1 cellular context compared by ENCODE assay signal in the genomic region with DNA sequence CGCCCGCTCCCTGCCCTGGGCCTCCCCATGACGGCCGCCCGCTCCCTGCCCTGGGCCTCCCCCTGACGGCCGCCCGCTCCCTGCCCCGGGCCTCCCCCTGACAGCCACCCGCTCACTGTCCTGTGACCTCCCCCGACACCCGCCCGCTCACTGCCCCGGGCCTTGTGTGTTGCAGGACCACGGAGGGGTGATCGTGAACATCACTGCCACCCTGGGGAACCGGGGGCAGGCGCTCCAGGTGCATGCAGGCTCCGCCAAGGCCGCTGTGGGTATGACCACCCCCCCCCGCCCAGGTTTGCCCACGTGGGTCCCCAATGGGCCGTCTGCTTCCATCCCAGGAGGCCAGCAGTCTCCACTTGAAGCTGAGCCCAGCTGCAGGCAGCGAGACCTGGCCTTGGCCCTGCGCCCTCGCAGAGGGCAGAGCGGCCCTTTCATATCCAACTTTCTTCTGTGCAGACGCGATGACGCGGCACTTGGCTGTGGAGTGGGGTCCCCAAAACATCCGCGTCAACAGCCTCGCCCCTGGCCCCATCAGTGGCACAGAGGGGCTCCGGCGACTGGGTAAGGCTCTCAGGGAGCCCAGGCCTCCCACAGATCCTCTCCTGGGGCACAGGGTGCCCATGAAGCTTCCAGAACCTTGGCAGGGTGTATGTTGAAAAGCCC.
TF ChIP-seq lines count a peak whose summit lies in the region.

No MANE protein-coding gene starts in this region.

TF ChIP-seq in WTC11, 78 proteins besides CTCF, POLR2A, EP300 and RAD21 (continued from another document):
- TF ChIP-seq GRHL2 (CRISPR knock-in tag; IDR thresholded peaks at IDR 0.05; ENCODE audit: insufficient replicate concordance, severe bottlenecking): no peak
- TF ChIP-seq, protein P1, sequence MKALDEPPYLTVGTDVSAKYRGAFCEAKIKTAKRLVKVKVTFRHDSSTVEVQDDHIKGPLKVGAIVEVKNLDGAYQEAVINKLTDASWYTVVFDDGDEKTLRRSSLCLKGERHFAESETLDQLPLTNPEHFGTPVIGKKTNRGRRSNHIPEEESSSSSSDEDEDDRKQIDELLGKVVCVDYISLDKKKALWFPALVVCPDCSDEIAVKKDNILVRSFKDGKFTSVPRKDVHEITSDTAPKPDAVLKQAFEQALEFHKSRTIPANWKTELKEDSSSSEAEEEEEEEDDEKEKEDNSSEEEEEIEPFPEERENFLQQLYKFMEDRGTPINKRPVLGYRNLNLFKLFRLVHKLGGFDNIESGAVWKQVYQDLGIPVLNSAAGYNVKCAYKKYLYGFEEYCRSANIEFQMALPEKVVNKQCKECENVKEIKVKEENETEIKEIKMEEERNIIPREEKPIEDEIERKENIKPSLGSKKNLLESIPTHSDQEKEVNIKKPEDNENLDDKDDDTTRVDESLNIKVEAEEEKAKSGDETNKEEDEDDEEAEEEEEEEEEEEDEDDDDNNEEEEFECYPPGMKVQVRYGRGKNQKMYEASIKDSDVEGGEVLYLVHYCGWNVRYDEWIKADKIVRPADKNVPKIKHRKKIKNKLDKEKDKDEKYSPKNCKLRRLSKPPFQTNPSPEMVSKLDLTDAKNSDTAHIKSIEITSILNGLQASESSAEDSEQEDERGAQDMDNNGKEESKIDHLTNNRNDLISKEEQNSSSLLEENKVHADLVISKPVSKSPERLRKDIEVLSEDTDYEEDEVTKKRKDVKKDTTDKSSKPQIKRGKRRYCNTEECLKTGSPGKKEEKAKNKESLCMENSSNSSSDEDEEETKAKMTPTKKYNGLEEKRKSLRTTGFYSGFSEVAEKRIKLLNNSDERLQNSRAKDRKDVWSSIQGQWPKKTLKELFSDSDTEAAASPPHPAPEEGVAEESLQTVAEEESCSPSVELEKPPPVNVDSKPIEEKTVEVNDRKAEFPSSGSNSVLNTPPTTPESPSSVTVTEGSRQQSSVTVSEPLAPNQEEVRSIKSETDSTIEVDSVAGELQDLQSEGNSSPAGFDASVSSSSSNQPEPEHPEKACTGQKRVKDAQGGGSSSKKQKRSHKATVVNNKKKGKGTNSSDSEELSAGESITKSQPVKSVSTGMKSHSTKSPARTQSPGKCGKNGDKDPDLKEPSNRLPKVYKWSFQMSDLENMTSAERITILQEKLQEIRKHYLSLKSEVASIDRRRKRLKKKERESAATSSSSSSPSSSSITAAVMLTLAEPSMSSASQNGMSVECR (CRISPR knock-in tag; IDR thresholded peaks at IDR 0.05; ENCODE audit: borderline replicate concordance): no peak
- TF ChIP-seq, protein P2, sequence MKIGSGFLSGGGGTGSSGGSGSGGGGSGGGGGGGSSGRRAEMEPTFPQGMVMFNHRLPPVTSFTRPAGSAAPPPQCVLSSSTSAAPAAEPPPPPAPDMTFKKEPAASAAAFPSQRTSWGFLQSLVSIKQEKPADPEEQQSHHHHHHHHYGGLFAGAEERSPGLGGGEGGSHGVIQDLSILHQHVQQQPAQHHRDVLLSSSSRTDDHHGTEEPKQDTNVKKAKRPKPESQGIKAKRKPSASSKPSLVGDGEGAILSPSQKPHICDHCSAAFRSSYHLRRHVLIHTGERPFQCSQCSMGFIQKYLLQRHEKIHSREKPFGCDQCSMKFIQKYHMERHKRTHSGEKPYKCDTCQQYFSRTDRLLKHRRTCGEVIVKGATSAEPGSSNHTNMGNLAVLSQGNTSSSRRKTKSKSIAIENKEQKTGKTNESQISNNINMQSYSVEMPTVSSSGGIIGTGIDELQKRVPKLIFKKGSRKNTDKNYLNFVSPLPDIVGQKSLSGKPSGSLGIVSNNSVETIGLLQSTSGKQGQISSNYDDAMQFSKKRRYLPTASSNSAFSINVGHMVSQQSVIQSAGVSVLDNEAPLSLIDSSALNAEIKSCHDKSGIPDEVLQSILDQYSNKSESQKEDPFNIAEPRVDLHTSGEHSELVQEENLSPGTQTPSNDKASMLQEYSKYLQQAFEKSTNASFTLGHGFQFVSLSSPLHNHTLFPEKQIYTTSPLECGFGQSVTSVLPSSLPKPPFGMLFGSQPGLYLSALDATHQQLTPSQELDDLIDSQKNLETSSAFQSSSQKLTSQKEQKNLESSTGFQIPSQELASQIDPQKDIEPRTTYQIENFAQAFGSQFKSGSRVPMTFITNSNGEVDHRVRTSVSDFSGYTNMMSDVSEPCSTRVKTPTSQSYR (CRISPR knock-in tag; IDR thresholded peaks at IDR 0.05): no peak
- TF ChIP-seq, protein P3, sequence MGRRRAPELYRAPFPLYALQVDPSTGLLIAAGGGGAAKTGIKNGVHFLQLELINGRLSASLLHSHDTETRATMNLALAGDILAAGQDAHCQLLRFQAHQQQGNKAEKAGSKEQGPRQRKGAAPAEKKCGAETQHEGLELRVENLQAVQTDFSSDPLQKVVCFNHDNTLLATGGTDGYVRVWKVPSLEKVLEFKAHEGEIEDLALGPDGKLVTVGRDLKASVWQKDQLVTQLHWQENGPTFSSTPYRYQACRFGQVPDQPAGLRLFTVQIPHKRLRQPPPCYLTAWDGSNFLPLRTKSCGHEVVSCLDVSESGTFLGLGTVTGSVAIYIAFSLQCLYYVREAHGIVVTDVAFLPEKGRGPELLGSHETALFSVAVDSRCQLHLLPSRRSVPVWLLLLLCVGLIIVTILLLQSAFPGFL (CRISPR knock-in tag; IDR thresholded peaks at IDR 0.05; ENCODE audit: borderline replicate concordance): no peak
- TF ChIP-seq TEAD4 (CRISPR knock-in tag; IDR thresholded peaks at IDR 0.05): no peak
- no peak for TF ChIP-seq MXD4 (CRISPR knock-in tag; IDR thresholded peaks at IDR 0.05; ENCODE audit: borderline replicate concordance)
